In genomic region chr7:27239780-27240731, GRCh38 we compare ENCODE assay signal across 14 cellular contexts. TPM values are rescaled to one million over a fixed set of nuclear protein-coding genes. Genes with fewer than 3 reads are reported as not detected.
DNase-seq lines count a peak whose midpoint lies in the region; TF ChIP-seq lines count a peak whose summit lies in the region.
"Had no signal": no experiment of that assay in that cellular context is flagged by ENCODE, and none has a peak within 500 bp of the region (broad histone marks: within the 10 kb centered on the region; RNA-seq: fewer than 3 reads in every experiment).

No MANE protein-coding gene starts in this region.

- peak overlapping the region; percentile 24 to 40 (median 30) for H3K4me3 ChIP-seq in esophagus muscularis mucosa
- H3K4me3 ChIP-seq: SJSA1, testis had no signal

- H3K79me1 ChIP-seq in H9 (ENCODE audit: insufficient read depth, low read depth, low read length, poor library complexity, severe bottlenecking): no peaks in the 10 kb centered on the region

- H3K27ac ChIP-seq in H9 (ENCODE audit: insufficient read length, low read depth, low read length): no peak overlapping the region
- H3K27ac ChIP-seq in esophagus muscularis mucosa (replicated peaks in 1 of 4): no peak overlapping the region
- H3K27ac ChIP-seq: lower lobe of right lung, SJSA1, testis had no signal

- H3K4me3 Mint-ChIP-seq in H9: peak overlapping the region in 1 of 2 experiments; percentile 60; a peak in 1 of 5 replicates
- H3K4me3 Mint-ChIP-seq in osteocyte (ENCODE audit: unreplicated experiment): peak overlapping the region; percentile 20

- no peak overlapping the region for H3K9ac ChIP-seq in H9 (ENCODE audit: extremely low read depth, insufficient read length, low read length)

- no peak overlapping the region for H2BK5ac ChIP-seq in H9 (ENCODE audit: insufficient read length, low read length)

- H2BK20ac ChIP-seq in H9 (ENCODE audit: low read depth, low read length, poor library complexity, severe bottlenecking): no peak overlapping the region

- in situ Hi-C loops in ACHN (cut with HindIII; ENCODE audit: low pct_ligation_motif_present, low pct_unique_long_range_greater_than_20kb, low sequenced_read_pairs): no loop called here

- intact Hi-C loops in esophagus muscularis mucosa (cut with DNase I): no loop called here

- no peak overlapping the region for H4K5ac ChIP-seq in H9 (ENCODE audit: insufficient read length, low read depth, low read length)

- no peak overlapping the region for H3K4ac ChIP-seq in H9 (ENCODE audit: low read depth, low read length)

- H3K9me3 Mint-ChIP-seq in H9: peaks cover 2 to 6% of the 10 kb centered on the region in 2 experiments; a peak in 3 of 5 replicates
- no peaks in the 10 kb centered on the region for H3K9me3 Mint-ChIP-seq in osteocyte (ENCODE audit: unreplicated experiment)

- no peak overlapping the region for H3K18ac ChIP-seq in H9 (ENCODE audit: insufficient read length, low read depth, low read length)

- 0 out of 7 replicates have a peak, but pooled peaks cover 0 to 1% (median 0%) of the 10 kb centered on the region in 3 experiments for H3K36me3 Mint-ChIP-seq in H9 (ENCODE audit: insufficient read depth in 1 of 3, low read depth in 3 of 3)
- peaks cover 4% of the 10 kb centered on the region for H3K36me3 Mint-ChIP-seq in osteocyte (ENCODE audit: unreplicated experiment)

- H4K91ac ChIP-seq in H9 (ENCODE audit: insufficient read length, low read depth, low read length): no peak overlapping the region

- no peak overlapping the region for H3T11ph ChIP-seq in H9 (ENCODE audit: low read length)

- no peak overlapping the region for H3K27ac Mint-ChIP-seq in H9
- no peak overlapping the region for H3K27ac Mint-ChIP-seq in osteocyte (ENCODE audit: unreplicated experiment)

- H3K23ac ChIP-seq in H9 (ENCODE audit: insufficient read length, low read depth, low read length): no peak overlapping the region

- H3K4me1 Mint-ChIP-seq in H9 (peaks cover 40 to 58% of the 10 kb centered on the region in 2 experiments), osteocyte (ENCODE audit: unreplicated experiment) (peaks cover 30% of the 10 kb centered on the region)

- H3K9me3 ChIP-seq in H9 (ENCODE audit: control insufficient read depth, low read depth, low read length): no peaks in the 10 kb centered on the region
- H3K9me3 ChIP-seq in esophagus muscularis mucosa: no peaks in the 10 kb centered on the region
- H3K9me3 ChIP-seq: lower lobe of right lung, SJSA1, testis had no signal

- DNase-seq in DMS79 (lab: John Stamatoyannopoulos, UW) (peak; percentile 16), H9 (peak; percentile 37), esophagus muscularis mucosa (ENCODE audit: extremely low spot score) (no peak), osteocyte (ENCODE audit: extremely low spot score, unreplicated experiment) (no peak), LoVo (ENCODE audit: low spot score) (no peak), ACHN (no peak)
- no peak for DNase-seq in effector CD8-positive, alpha-beta T cell (lab: John Stamatoyannopoulos, UW)
- DNase-seq: aorta; effector memory CD4-positive, alpha-beta T cell; KBM-7; lower lobe of right lung; NCI-H187; testis had no signal

- TF ChIP-seq POLR2A in esophagus muscularis mucosa (IDR thresholded peaks at IDR 0.05; ENCODE audit: low read depth): no peak

- H2AFZ ChIP-seq in H9 (ENCODE audit: low read length): no peak overlapping the region

- H3K36me3 ChIP-seq in esophagus muscularis mucosa: no peaks in the 10 kb centered on the region
- H3K36me3 ChIP-seq: lower lobe of right lung, SJSA1 had no signal

- no peak overlapping the region for H3K4me2 ChIP-seq in H9 (ENCODE audit: insufficient read depth, insufficient read length, low read length)

- WGBS in H9 (ENCODE audit: extremely low coverage, insufficient read length, low lambda C conversion rate): no CpG with 5 or more reads among the region's 33 CpGs
- 6% methylated on average over 21 of the region's 33 CpGs for WGBS in esophagus muscularis mucosa

- H3K23me2 ChIP-seq in H9 (ENCODE audit: insufficient read length, low read depth, low read length, poor library complexity, severe bottlenecking): peaks cover 13% of the 10 kb centered on the region

- H3K56ac ChIP-seq in H9 (ENCODE audit: insufficient read length, low read depth, low read length): no peak overlapping the region

- H3K27me3 ChIP-seq in H9 (ENCODE audit: insufficient read depth, low read length): peaks cover 96% of the 10 kb centered on the region
- peaks cover 13 to 100% (median 85%) of the 10 kb centered on the region in 4 donors for H3K27me3 ChIP-seq in esophagus muscularis mucosa
- H3K27me3 ChIP-seq: testis had no signal

- no peak overlapping the region for H2BK120ac ChIP-seq in H9 (ENCODE audit: low read depth, low read length, poor library complexity, severe bottlenecking)

- H3K14ac ChIP-seq in H9 (ENCODE audit: insufficient read depth, low read length): no peak overlapping the region; the same call in 1 of the 2 replicates

- TF ChIP-seq CTCF in H9 (conservative IDR thresholded peaks at IDR 0.05) (no peak), esophagus muscularis mucosa (IDR thresholded peaks at IDR 0.05) (no peak), osteocyte (IDR thresholded peaks at IDR 0.05) (no peak)

- H4K20me1 ChIP-seq in H9 (ENCODE audit: control insufficient read depth, insufficient read depth, insufficient read length): peaks cover 2% of the 10 kb centered on the region

- TF ChIP-seq EP300 in esophagus muscularis mucosa (IDR thresholded peaks at IDR 0.05): no peak

- H2AK5ac ChIP-seq in H9 (ENCODE audit: insufficient read length, low read length): no peak overlapping the region

- no peaks in the 10 kb centered on the region for H3K4me1 ChIP-seq in H9 (ENCODE audit: insufficient read depth, low read length)
- peaks cover 36 to 62% (median 52%) of the 10 kb centered on the region in 4 donors for H3K4me1 ChIP-seq in esophagus muscularis mucosa

- no peak overlapping the region for H2BK15ac ChIP-seq in H9 (ENCODE audit: low read depth, low read length)

- no peak overlapping the region for H2BK12ac ChIP-seq in H9 (ENCODE audit: insufficient read length, low read depth, low read length)

- H3K27me3 Mint-ChIP-seq in H9 (ENCODE audit: low read depth) (peaks cover 98% of the 10 kb centered on the region), osteocyte (ENCODE audit: unreplicated experiment) (peaks cover 89% of the 10 kb centered on the region)

- H3K79me2 ChIP-seq in H9 (ENCODE audit: insufficient read depth, low read length): no peaks in the 10 kb centered on the region

- H4K8ac ChIP-seq in H9 (replicated peaks; ENCODE audit: insufficient read length, low read depth, low read length): no peak overlapping the region

RNA-seq across cellular contexts. Expression of gene EVX1, which starts 2.5 kb away (rescaled TPM):
- total RNA-seq in H9 (2021) (not detected in 2 replicates), esophagus muscularis mucosa (not detected), osteocyte (not detected in 2 replicates)
- total RNA-seq: aorta, lower lobe of right lung, SJSA1 had no signal

RNA-seq across cellular contexts. Expression of gene HOXA13, which starts 40.2 kb away (rescaled TPM):
- total RNA-seq in H9 (2021) (not detected in 2 replicates), esophagus muscularis mucosa (not detected), osteocyte (not detected in 2 replicates)
- total RNA-seq: aorta, lower lobe of right lung, testis had no signal

RNA-seq across cellular contexts. Expression of gene HOXA11, which starts 55.0 kb away (rescaled TPM):
- total RNA-seq in H9 (2021): not detected in 2 replicates
- not detected for total RNA-seq in esophagus muscularis mucosa
- not detected in 2 replicates for total RNA-seq in osteocyte
- total RNA-seq: lower lobe of right lung had no signal

Comparison
In these comparisons a context has a peak if more than half of its experiments do, and no peak if none do; other contexts are left out.
1. DNase-seq: peak in DMS79 (single experiment) and H9 (single experiment); none in esophagus muscularis mucosa (single experiment), osteocyte (single experiment), LoVo (single experiment), effector CD8-positive, alpha-beta T cell (single experiment) and ACHN (single experiment).